ENCODE assay signal across 9 cellular contexts in the genomic region with DNA sequence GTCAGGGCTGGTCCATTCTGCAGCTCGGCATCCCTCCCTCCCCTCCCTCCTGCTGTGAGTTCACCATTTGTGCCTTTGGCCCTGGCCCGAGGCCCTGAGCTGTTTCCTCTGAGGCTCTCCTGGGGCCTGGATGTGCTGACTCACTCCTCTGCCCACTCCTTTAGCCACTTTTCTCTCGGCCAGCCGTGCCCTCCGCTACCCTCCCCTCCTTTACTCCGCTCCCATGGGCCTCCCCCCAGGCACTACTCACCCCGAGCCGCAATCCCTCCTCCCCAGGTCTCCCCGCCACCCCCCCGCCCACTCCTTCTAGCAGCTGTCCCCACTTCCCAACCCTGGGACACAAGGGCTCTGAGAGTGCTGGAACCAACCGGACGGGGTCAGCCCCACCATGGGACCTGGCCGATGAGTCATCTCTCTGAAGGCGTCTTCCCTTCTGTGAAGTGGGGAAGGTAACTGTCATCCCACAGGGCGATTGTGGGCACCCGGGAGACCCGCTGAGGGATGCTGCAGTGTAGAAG. TPM values are rescaled to one million over a fixed set of nuclear protein-coding genes. Genes with fewer than 3 reads are reported as not detected.
DNase-seq lines count a peak whose midpoint lies in the region; ATAC-seq and TF ChIP-seq lines count a peak whose summit lies in the region.
"Had no signal": no experiment of that assay in that cellular context is flagged by ENCODE, and none has a peak within 500 bp of the region (broad histone marks: within the 10 kb centered on the region; RNA-seq: fewer than 3 reads in every experiment).

No MANE protein-coding gene starts in this region.

- peaks cover 44% of the 10 kb centered on the region for H3K27me3 Mint-ChIP-seq in osteocyte (ENCODE audit: unreplicated experiment)
- H3K27me3 Mint-ChIP-seq in stimulated activated naive CD8-positive, alpha-beta T cell treated with anti-CD3 and anti-CD28 coated beads, Interleukin-15, amount 100 ng/mL, for 72 hours = peaks cover 44% of the 10 kb centered on the region

- DNase-seq in DMS53 treated with DMSO at 0.1 percent for 48 hours (lab: John Stamatoyannopoulos, UW; ENCODE audit: unreplicated experiment) (peak; percentile 14), RKO (ENCODE audit: low spot score) (peak; percentile 89), fibroblast of peridontal ligament (ENCODE audit: extremely low read depth) (peak; percentile 89), osteocyte (ENCODE audit: extremely low spot score, unreplicated experiment) (peak; percentile 89), activated gamma-delta T cell treated with Interleukin-2 at 50 U/mL for 16 hours (no peak), NOMO-1 treated with DMSO at 0.1 percent for 48 hours (lab: John Stamatoyannopoulos, UW; ENCODE audit: unreplicated experiment) (no peak)
- no peak for DNase-seq in stimulated activated naive CD8-positive, alpha-beta T cell treated with anti-CD3 and anti-CD28 coated beads, Interleukin-15, amount 100 ng/mL, for 72 hours

- no peak for ATAC-seq in HG03432 (IDR thresholded peaks at IDR 0.05; ENCODE audit: unreplicated experiment)
- ATAC-seq in stimulated activated naive CD8-positive, alpha-beta T cell treated with anti-CD3 and anti-CD28 coated beads, Interleukin-15, amount 100 ng/mL, for 72 hours = no peak

- no peaks in the 10 kb centered on the region for H3K36me3 Mint-ChIP-seq in osteocyte (ENCODE audit: unreplicated experiment)
- H3K36me3 Mint-ChIP-seq: activated naive CD4-positive, alpha-beta T cell treated with anti-CD3 and anti-CD28 coated beads, Interleukin-2, amount 50 U/mL, for 24 hours had no signal

- H3K9me3 Mint-ChIP-seq in osteocyte (ENCODE audit: unreplicated experiment) = no peaks in the 10 kb centered on the region
- no peaks in the 10 kb centered on the region for H3K9me3 Mint-ChIP-seq in stimulated activated naive CD8-positive, alpha-beta T cell treated with anti-CD3 and anti-CD28 coated beads, Interleukin-15, amount 100 ng/mL, for 72 hours
- H3K9me3 Mint-ChIP-seq: activated naive CD4-positive, alpha-beta T cell treated with anti-CD3 and anti-CD28 coated beads, Interleukin-2, amount 50 U/mL, for 24 hours had no signal

- peak overlapping the region; percentile 34 for H3K27ac Mint-ChIP-seq in osteocyte (ENCODE audit: unreplicated experiment)
- no peak overlapping the region for H3K27ac Mint-ChIP-seq in stimulated activated naive CD8-positive, alpha-beta T cell treated with anti-CD3 and anti-CD28 coated beads, Interleukin-15, amount 100 ng/mL, for 72 hours
- H3K27ac Mint-ChIP-seq: activated naive CD4-positive, alpha-beta T cell treated with anti-CD3 and anti-CD28 coated beads, Interleukin-2, amount 50 U/mL, for 24 hours had no signal

- no peak for TF ChIP-seq CTCF in osteocyte (IDR thresholded peaks at IDR 0.05)

- no peak overlapping the region for H3K4me3 Mint-ChIP-seq in osteocyte (ENCODE audit: unreplicated experiment)
- no peak overlapping the region for H3K4me3 Mint-ChIP-seq in stimulated activated naive CD8-positive, alpha-beta T cell treated with anti-CD3 and anti-CD28 coated beads, Interleukin-15, amount 100 ng/mL, for 72 hours
- H3K4me3 Mint-ChIP-seq: activated naive CD4-positive, alpha-beta T cell treated with anti-CD3 and anti-CD28 coated beads, Interleukin-2, amount 50 U/mL, for 24 hours had no signal

- peaks cover 21% of the 10 kb centered on the region for H3K4me1 Mint-ChIP-seq in osteocyte (ENCODE audit: unreplicated experiment)
- H3K4me1 Mint-ChIP-seq in stimulated activated naive CD8-positive, alpha-beta T cell treated with anti-CD3 and anti-CD28 coated beads, Interleukin-15, amount 100 ng/mL, for 72 hours = no peaks in the 10 kb centered on the region
- H3K4me1 Mint-ChIP-seq: activated naive CD4-positive, alpha-beta T cell treated with anti-CD3 and anti-CD28 coated beads, Interleukin-2, amount 50 U/mL, for 24 hours had no signal

RNA-seq across cellular contexts. Expression of a gene that starts 11.4 kb away (rescaled TPM):
- not detected in 2 replicates for total RNA-seq in osteocyte

RNA-seq across cellular contexts. Expression of a gene that starts 37.4 kb away (rescaled TPM):
- not detected in 2 replicates for total RNA-seq in osteocyte

RNA-seq across cellular contexts. Expression of a gene that starts 41.5 kb away (rescaled TPM):
- 46.1 and 47.9 TPM in 2 replicates for total RNA-seq in osteocyte

Comparison
In these comparisons a context has a peak if more than half of its experiments do, and no peak if none do; other contexts are left out.
1. DNase-seq: peak in DMS53 treated with DMSO at 0.1 percent for 48 hours (single experiment), RKO (single experiment), fibroblast of peridontal ligament (single experiment) and osteocyte (single experiment); none in activated gamma-delta T cell treated with Interleukin-2 at 50 U/mL for 16 hours (single experiment), stimulated activated naive CD8-positive, alpha-beta T cell treated with anti-CD3 and anti-CD28 coated beads, Interleukin-15, amount 100 ng/mL, for 72 hours (0 of 2) and NOMO-1 treated with DMSO at 0.1 percent for 48 hours (single experiment).